Comparison of ENCODE assay signal across 1 cellular context in the genomic region with DNA sequence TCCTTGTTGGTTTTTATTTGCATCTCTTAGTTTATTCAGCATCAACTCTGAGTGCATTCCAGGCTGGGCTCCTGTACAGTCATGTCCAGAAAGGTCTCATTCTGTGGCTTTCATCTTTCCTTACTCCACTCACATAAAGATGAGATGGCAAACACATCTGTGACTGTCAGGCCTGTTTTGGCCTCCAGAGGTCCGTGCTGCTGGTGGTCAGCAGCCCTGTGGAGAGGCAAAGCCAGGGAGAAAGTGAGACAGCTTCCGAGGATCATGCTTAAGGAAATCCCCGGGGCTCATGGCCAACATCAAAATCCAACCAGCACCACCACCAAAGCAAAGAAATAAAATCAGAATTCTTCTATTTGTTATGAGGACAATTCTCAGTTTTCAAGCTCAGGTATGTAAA.
TF ChIP-seq lines count a peak whose summit lies in the region.

No MANE protein-coding gene starts in this region.

TF ChIP-seq in SK-N-SH treated with all-trans-retinoic acid at 6 μM for 48 hours, 23 proteins besides CTCF, POLR2A, EP300 and RAD21 (continued from another document):
- TF ChIP-seq SNAI2 (CRISPR knock-in tag; IDR thresholded peaks at IDR 0.05) = no peak
- TF ChIP-seq, protein P1, sequence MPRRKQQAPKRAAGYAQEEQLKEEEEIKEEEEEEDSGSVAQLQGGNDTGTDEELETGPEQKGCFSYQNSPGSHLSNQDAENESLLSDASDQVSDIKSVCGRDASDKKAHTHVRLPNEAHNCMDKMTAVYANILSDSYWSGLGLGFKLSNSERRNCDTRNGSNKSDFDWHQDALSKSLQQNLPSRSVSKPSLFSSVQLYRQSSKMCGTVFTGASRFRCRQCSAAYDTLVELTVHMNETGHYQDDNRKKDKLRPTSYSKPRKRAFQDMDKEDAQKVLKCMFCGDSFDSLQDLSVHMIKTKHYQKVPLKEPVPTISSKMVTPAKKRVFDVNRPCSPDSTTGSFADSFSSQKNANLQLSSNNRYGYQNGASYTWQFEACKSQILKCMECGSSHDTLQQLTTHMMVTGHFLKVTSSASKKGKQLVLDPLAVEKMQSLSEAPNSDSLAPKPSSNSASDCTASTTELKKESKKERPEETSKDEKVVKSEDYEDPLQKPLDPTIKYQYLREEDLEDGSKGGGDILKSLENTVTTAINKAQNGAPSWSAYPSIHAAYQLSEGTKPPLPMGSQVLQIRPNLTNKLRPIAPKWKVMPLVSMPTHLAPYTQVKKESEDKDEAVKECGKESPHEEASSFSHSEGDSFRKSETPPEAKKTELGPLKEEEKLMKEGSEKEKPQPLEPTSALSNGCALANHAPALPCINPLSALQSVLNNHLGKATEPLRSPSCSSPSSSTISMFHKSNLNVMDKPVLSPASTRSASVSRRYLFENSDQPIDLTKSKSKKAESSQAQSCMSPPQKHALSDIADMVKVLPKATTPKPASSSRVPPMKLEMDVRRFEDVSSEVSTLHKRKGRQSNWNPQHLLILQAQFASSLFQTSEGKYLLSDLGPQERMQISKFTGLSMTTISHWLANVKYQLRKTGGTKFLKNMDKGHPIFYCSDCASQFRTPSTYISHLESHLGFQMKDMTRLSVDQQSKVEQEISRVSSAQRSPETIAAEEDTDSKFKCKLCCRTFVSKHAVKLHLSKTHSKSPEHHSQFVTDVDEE (CRISPR knock-in tag; IDR thresholded peaks at IDR 0.05) = no peak
- TF ChIP-seq ZNF70 (CRISPR knock-in tag; IDR thresholded peaks at IDR 0.05) = no peak
- TF ChIP-seq GLIS3 (CRISPR knock-in tag; IDR thresholded peaks at IDR 0.05) = no peak
- no peak for TF ChIP-seq CSDC2 (CRISPR knock-in tag; IDR thresholded peaks at IDR 0.05)
- TF ChIP-seq ESRRG (CRISPR knock-in tag; IDR thresholded peaks at IDR 0.05) = no peak
- no peak for TF ChIP-seq BACH2 (CRISPR knock-in tag; IDR thresholded peaks at IDR 0.05; ENCODE audit: borderline replicate concordance)
